ENCODE assay signal across 1 cellular context in genomic region chr1:71492298-71493041, GRCh38.
TF ChIP-seq lines count a peak whose summit lies in the region.

No MANE protein-coding gene starts in this region.

TF ChIP-seq in GM12878, 131 proteins besides CTCF, POLR2A, EP300 and RAD21 (continued from another document):
- TF ChIP-seq BCLAF1 (IDR thresholded peaks at IDR 0.05) (no peak), TCF3 (IDR thresholded peaks at IDR 0.05; ENCODE audit: borderline replicate concordance, insufficient read depth, low read depth, low read length) (no peak), SIX5 (IDR thresholded peaks at IDR 0.05; ENCODE audit: low read depth, low read length, severe bottlenecking) (no peak), YBX1 (IDR thresholded peaks at IDR 0.05) (no peak), ZNF384 (IDR thresholded peaks at IDR 0.05; ENCODE audit: borderline replicate concordance, low read depth, low read length) (no peak), SUPT20H (IDR thresholded peaks at IDR 0.05; ENCODE audit: borderline replicate concordance, control insufficient read depth, low read depth, low read length) (no peak)
- TF ChIP-seq, protein P1, sequence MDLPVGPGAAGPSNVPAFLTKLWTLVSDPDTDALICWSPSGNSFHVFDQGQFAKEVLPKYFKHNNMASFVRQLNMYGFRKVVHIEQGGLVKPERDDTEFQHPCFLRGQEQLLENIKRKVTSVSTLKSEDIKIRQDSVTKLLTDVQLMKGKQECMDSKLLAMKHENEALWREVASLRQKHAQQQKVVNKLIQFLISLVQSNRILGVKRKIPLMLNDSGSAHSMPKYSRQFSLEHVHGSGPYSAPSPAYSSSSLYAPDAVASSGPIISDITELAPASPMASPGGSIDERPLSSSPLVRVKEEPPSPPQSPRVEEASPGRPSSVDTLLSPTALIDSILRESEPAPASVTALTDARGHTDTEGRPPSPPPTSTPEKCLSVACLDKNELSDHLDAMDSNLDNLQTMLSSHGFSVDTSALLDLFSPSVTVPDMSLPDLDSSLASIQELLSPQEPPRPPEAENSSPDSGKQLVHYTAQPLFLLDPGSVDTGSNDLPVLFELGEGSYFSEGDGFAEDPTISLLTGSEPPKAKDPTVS (IDR thresholded peaks at IDR 0.05; ENCODE audit: low read depth, low read length): no peak
TF ChIP-seq in GM12878: peak in this region for 0.
